Comparison of ENCODE assay signal across 22 cellular contexts in the genomic region with DNA sequence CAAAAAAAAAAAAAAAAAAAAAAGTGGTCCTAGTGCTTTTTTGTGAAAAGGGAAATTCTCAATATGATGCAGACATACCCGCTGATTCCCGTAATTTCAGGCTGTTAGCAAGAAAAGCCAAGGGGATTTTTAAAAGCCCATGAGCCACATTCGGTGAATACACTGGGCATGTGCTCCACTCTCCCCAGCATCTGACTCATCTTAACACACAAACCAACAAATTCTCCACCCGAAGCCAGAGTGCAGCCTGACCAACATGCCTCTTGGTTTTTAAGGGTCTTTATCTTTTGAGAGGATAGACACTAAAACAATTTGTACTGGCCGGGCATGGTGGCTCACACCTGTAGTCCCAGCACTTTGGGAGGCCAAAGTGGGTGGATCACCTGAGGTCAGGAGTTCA. TPM values are rescaled to one million over a fixed set of nuclear protein-coding genes. Genes with fewer than 3 reads are reported as not detected.
DNase-seq lines count a peak whose midpoint lies in the region; ATAC-seq, FAIRE-seq and TF ChIP-seq lines count a peak whose summit lies in the region.
"Had no signal": no experiment of that assay in that cellular context is flagged by ENCODE, and none has a peak within 500 bp of the region (broad histone marks: within the 10 kb centered on the region; RNA-seq: fewer than 3 reads in every experiment).

No MANE protein-coding gene starts in this region.

- H3K4me1 Mint-ChIP-seq in activated B cell treated with CpG ODN at 0.5 μM for 24 hours = peaks cover 65% of the 10 kb centered on the region

- peak; percentile 38 for FAIRE-seq in GM18507 (lab: Jason Lieb, UNC)
- FAIRE-seq: endometrium, kidney had no signal

- H3K27ac ChIP-seq in SJCRH30 = no peak overlapping the region
- H3K27ac ChIP-seq: BLaER1 treated with 17β-estradiol and CSF1 and Interleukin-3, amounts not matched to agents 10 nM and 100 nM; SJSA1; stomach; uterus had no signal

- CTCF ChIA-PET in activated B cell treated with CpG ODN at 0.5 μM for 24 hours (lab: Charles Lee) = interaction anchor here (1.0 to 1.6 kb wide), 3 partner anchors 37 to 1271 kb away, joined by 3 to 4 read pairs (median 3); no protein-coding TSS in a partner anchor

- H3K4me3 Mint-ChIP-seq in activated B cell treated with CpG ODN at 0.5 μM for 24 hours = peak overlapping the region; percentile 19
- H3K4me3 Mint-ChIP-seq: activated naive CD8-positive, alpha-beta T cell; central memory CD8-positive, alpha-beta T cell had no signal

- intact Hi-C loops in activated B cell treated with CpG ODN at 0.5 μM for 24 hours (cut with micrococcal nuclease) = no loop called here

- no peaks in the 10 kb centered on the region for H3K9me3 Mint-ChIP-seq in activated B cell treated with CpG ODN at 0.5 μM for 24 hours
- H3K9me3 Mint-ChIP-seq: central memory CD8-positive, alpha-beta T cell had no signal

- ATAC-seq in activated B cell treated with CpG ODN at 0.5 μM for 24 hours (ENCODE audit: low read depth) (no peak), GM21423 (IDR thresholded peaks at IDR 0.05; ENCODE audit: unreplicated experiment) (no peak)
- ATAC-seq: sciatic nerve had no signal

- no peaks in the 10 kb centered on the region for H3K36me3 Mint-ChIP-seq in activated B cell treated with CpG ODN at 0.5 μM for 24 hours (ENCODE audit: low read depth)
- H3K36me3 Mint-ChIP-seq: activated naive CD8-positive, alpha-beta T cell had no signal

- H3K4me3 ChIP-seq in AG10803 (ENCODE audit: low read length) (no peak overlapping the region), SJCRH30 (no peak overlapping the region)
- H3K4me3 ChIP-seq: BLaER1 treated with 17β-estradiol and CSF1 and Interleukin-3, amounts not matched to agents 10 nM and 100 nM; SJSA1; stomach; uterus had no signal

- POLR2A ChIA-PET in activated B cell treated with CpG ODN at 0.5 μM for 24 hours (lab: Charles Lee) = interaction anchor here (0.6 to 16.4 kb wide), 9 partner anchors 14 to 257 kb away, joined by 3 to 349 read pairs (median 9); a partner anchor contains a TSS

- no peaks in the 10 kb centered on the region for H3K4me1 ChIP-seq in SJCRH30
- H3K4me1 ChIP-seq: uterus had no signal

- TF ChIP-seq CTCF in AG10803 (conservative IDR thresholded peaks at IDR 0.05; ENCODE audit: low read length) (no peak), activated B cell treated with CpG ODN at 0.5 μM for 24 hours (IDR thresholded peaks at IDR 0.05) (no peak)

- no peaks in the 10 kb centered on the region for H3K27me3 Mint-ChIP-seq in activated B cell treated with CpG ODN at 0.5 μM for 24 hours
- H3K27me3 Mint-ChIP-seq: activated naive CD8-positive, alpha-beta T cell; central memory CD8-positive, alpha-beta T cell had no signal

- H3K36me3 ChIP-seq in SJCRH30 = no peaks in the 10 kb centered on the region
- H3K36me3 ChIP-seq: BLaER1 treated with 17β-estradiol and CSF1 and Interleukin-3, amounts not matched to agents 10 nM and 100 nM; SJSA1; stomach; uterus had no signal

- DNase-seq in AG10803 (ENCODE audit: low read depth) (peak; percentile 23), GM18507 (ENCODE audit: extremely low spot score, insufficient read length, low read depth) (no peak), activated B cell treated with CpG ODN at 0.5 μM for 24 hours (no peak), glomerular visceral epithelial cell (ENCODE audit: extremely low spot score) (peak; percentile 16), SJCRH30 (no peak), COLO668 (lab: John Stamatoyannopoulos, UW; ENCODE audit: unreplicated experiment) (no peak)
- DNase-seq in activated effector memory CD4-positive, alpha-beta T cell treated with anti-CD3 and anti-CD28 coated beads, Interleukin-2, amount 50 U/mL, for 16 hours = no peak
- DNase-seq: DMS153; head of caudate nucleus; Kasumi-1; kidney; NCI-H446 treated with DMSO at 0.1 percent for 48 hours; stimulated activated CD4-positive, alpha-beta T cell treated with anti-CD3 and anti-CD28 coated beads, Interleukin-4, amount 100 ng/mL, for 4 hours; stomach; uterus had no signal

- H3K27me3 ChIP-seq in SJCRH30 = no peaks in the 10 kb centered on the region
- H3K27me3 ChIP-seq: BLaER1 treated with 17β-estradiol and CSF1 and Interleukin-3, amounts not matched to agents 10 nM and 100 nM; SJSA1; stomach; uterus had no signal

- no peaks in the 10 kb centered on the region for H3K9me3 ChIP-seq in SJCRH30 (replicated peaks)
- H3K9me3 ChIP-seq: BLaER1 treated with 17β-estradiol and CSF1 and Interleukin-3, amounts not matched to agents 10 nM and 100 nM; SJSA1; stomach; uterus had no signal

- peak overlapping the region; percentile 73 for H3K27ac Mint-ChIP-seq in activated B cell treated with CpG ODN at 0.5 μM for 24 hours
- H3K27ac Mint-ChIP-seq: activated naive CD8-positive, alpha-beta T cell had no signal

RNA-seq across cellular contexts. Expression of a gene that starts 45.5 kb away (rescaled TPM):
- 483 and 492 TPM in 2 replicates for total RNA-seq in activated B cell treated with CpG ODN at 0.5 μM for 24 hours
- total RNA-seq in SJCRH30 (2014; rRNA removed; shearing (Covaris generic)) = 13.2 and 15.0 TPM in 2 replicates

Comparison
In these comparisons a context has a peak if more than half of its experiments do, and no peak if none do; other contexts are left out.
1. DNase-seq: peak in AG10803 (single experiment) and glomerular visceral epithelial cell (single experiment); none in GM18507 (single experiment), activated B cell treated with CpG ODN at 0.5 μM for 24 hours (single experiment), SJCRH30 (0 of 2), COLO668 (single experiment) and activated effector memory CD4-positive, alpha-beta T cell treated with anti-CD3 and anti-CD28 coated beads, Interleukin-2, amount 50 U/mL, for 16 hours (single experiment).
2. RNA of a gene that starts 45.5 kb away (total RNA-seq): 483 to 492 TPM in activated B cell treated with CpG ODN at 0.5 μM for 24 hours; 13.2 to 15.0 TPM in SJCRH30; every median in the first group is over 10 times any median in the second.